In genomic region chr11:107733518-107733917, GRCh38 we compare ENCODE assay signal across 1 cellular context.
TF ChIP-seq lines count a peak whose summit lies in the region.

No MANE protein-coding gene starts in this region.

TF ChIP-seq in GM12878, 131 proteins besides CTCF, POLR2A, EP300 and RAD21 (continued from another document):
- TF ChIP-seq, protein P1, sequence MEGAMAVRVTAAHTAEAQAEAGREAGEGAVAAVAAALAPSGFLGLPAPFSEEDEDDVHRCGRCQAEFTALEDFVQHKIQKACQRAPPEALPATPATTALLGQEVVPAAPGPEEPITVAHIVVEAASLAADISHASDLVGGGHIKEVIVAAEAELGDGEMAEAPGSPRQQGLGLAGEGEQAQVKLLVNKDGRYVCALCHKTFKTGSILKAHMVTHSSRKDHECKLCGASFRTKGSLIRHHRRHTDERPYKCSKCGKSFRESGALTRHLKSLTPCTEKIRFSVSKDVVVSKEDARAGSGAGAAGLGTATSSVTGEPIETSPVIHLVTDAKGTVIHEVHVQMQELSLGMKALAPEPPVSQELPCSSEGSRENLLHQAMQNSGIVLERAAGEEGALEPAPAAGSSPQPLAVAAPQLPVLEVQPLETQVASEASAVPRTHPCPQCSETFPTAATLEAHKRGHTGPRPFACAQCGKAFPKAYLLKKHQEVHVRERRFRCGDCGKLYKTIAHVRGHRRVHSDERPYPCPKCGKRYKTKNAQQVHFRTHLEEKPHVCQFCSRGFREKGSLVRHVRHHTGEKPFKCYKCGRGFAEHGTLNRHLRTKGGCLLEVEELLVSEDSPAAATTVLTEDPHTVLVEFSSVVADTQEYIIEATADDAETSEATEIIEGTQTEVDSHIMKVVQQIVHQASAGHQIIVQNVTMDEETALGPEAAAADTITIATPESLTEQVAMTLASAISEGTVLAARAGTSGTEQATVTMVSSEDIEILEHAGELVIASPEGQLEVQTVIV (IDR thresholded peaks at IDR 0.05; ENCODE audit: borderline replicate concordance, partially characterized antibody): no peak
- TF ChIP-seq ZNF384 (IDR thresholded peaks at IDR 0.05; ENCODE audit: borderline replicate concordance, low read depth, low read length): peak; percentile 25; the same call in 1 of the 2 replicates
